Comparison of ENCODE assay signal across 19 cellular contexts in genomic region chr13:30610311-30610710, GRCh38. TPM values are rescaled to one million over a fixed set of nuclear protein-coding genes. Genes with fewer than 3 reads are reported as not detected.
DNase-seq lines count a peak whose midpoint lies in the region; ATAC-seq and TF ChIP-seq lines count a peak whose summit lies in the region.
"Had no signal": no experiment of that assay in that cellular context is flagged by ENCODE, and none has a peak within 500 bp of the region (broad histone marks: within the 10 kb centered on the region; RNA-seq: fewer than 3 reads in every experiment).

No MANE protein-coding gene starts in this region.

- peaks cover 30% of the 10 kb centered on the region for H3K4me1 Mint-ChIP-seq in activated naive CD8-positive, alpha-beta T cell treated with anti-CD3 and anti-CD28 coated beads for 36 hours
- peaks cover 28% of the 10 kb centered on the region for H3K4me1 Mint-ChIP-seq in activated naive CD8-positive, alpha-beta T cell treated with anti-CD3 and anti-CD28 coated beads, Interleukin-2, amount 50 U/mL, for 24 hours
- peaks cover 41% of the 10 kb centered on the region for H3K4me1 Mint-ChIP-seq in stimulated activated memory B cell treated with anti-CD40 and anti-IgM and Interleukin-4, amounts not matched to agents 10 μg/mL and 1 μg/mL and 100 μg/mL, for 72 hours

- no peak overlapping the region for H3K27ac ChIP-seq in body of pancreas
- H3K27ac ChIP-seq in testis: no peak overlapping the region
- no peak overlapping the region for H3K27ac ChIP-seq in spleen

- no peaks in the 10 kb centered on the region for H3K27me3 ChIP-seq in body of pancreas
- no peaks in the 10 kb centered on the region for H3K27me3 ChIP-seq in testis
- H3K27me3 ChIP-seq in spleen (replicated peaks in 1 of 7): no peaks in the 10 kb centered on the region

- intact Hi-C loops in body of pancreas (cut with DNase I) (loop anchor here (10.0 kb wide), 1 partner anchor 146 kb away; the partner anchor contains the start of gene HMGB1), testis (cut with DNase I; ENCODE audit: low total_unique reads) (loop anchor here (10.0 kb wide), 1 partner anchor 146 kb away; the partner anchor contains the start of gene HMGB1), spleen (cut with DNase I; ENCODE audit: low total_unique reads) (loop anchor here (10.0 kb wide), 2 partner anchors 64 to 146 kb away; partner anchors contain the start of gene HMGB1)

- H3K27me3 Mint-ChIP-seq in activated naive CD8-positive, alpha-beta T cell treated with anti-CD3 and anti-CD28 coated beads for 36 hours: no peaks in the 10 kb centered on the region
- no peaks in the 10 kb centered on the region for H3K27me3 Mint-ChIP-seq in activated naive CD8-positive, alpha-beta T cell treated with anti-CD3 and anti-CD28 coated beads, Interleukin-2, amount 50 U/mL, for 24 hours
- H3K27me3 Mint-ChIP-seq in stimulated activated memory B cell treated with anti-CD40 and anti-IgM and Interleukin-4, amounts not matched to agents 10 μg/mL and 1 μg/mL and 100 μg/mL, for 72 hours: no peaks in the 10 kb centered on the region
- H3K27me3 Mint-ChIP-seq: CD8-positive, alpha-beta memory T cell had no signal

- TF ChIP-seq POLR2A in body of pancreas (IDR thresholded peaks at IDR 0.05): no peak
- TF ChIP-seq POLR2A in testis (IDR thresholded peaks at IDR 0.05): no peak
- TF ChIP-seq POLR2A in spleen (IDR thresholded peaks at IDR 0.05): no peak

- no peak for DNase-seq in activated naive CD8-positive, alpha-beta T cell treated with anti-CD3 and anti-CD28 coated beads for 36 hours
- DNase-seq in activated naive CD8-positive, alpha-beta T cell treated with anti-CD3 and anti-CD28 coated beads, Interleukin-2, amount 50 U/mL, for 24 hours: no peak
- DNase-seq in NCI-H69 (lab: John Stamatoyannopoulos, UW): peak; percentile 13
- DNase-seq in body of pancreas: peak in 1 of 4 donors; percentile 33
- no peak for DNase-seq in testis
- DNase-seq in NCI-H526 treated with DMSO at 0.1 percent for 48 hours (lab: John Stamatoyannopoulos, UW): no peak
- DNase-seq in spleen: no peak
- DNase-seq: 8988T; CD8-positive, alpha-beta memory T cell; DND-41; KBM-7; NCI-H1048; NCI-H1436 treated with DMSO at 0.1 percent for 48 hours; NCI-H2029 treated with DMSO at 0.1 percent for 48 hours; NCI-H2171 treated with DMSO at 0.1 percent for 48 hours; NCI-H82 had no signal

- H3K27ac Mint-ChIP-seq in activated naive CD8-positive, alpha-beta T cell treated with anti-CD3 and anti-CD28 coated beads for 36 hours: peak overlapping the region; percentile 63
- H3K27ac Mint-ChIP-seq in activated naive CD8-positive, alpha-beta T cell treated with anti-CD3 and anti-CD28 coated beads, Interleukin-2, amount 50 U/mL, for 24 hours: no peak overlapping the region
- H3K27ac Mint-ChIP-seq in stimulated activated memory B cell treated with anti-CD40 and anti-IgM and Interleukin-4, amounts not matched to agents 10 μg/mL and 1 μg/mL and 100 μg/mL, for 72 hours: peak overlapping the region; percentile 29

- H3K4me3 ChIP-seq in body of pancreas (no peak overlapping the region), testis (no peak overlapping the region), spleen (no peak overlapping the region)

- ATAC-seq in activated naive CD8-positive, alpha-beta T cell treated with anti-CD3 and anti-CD28 coated beads, Interleukin-2, amount 50 U/mL, for 24 hours: no peak
- peak; percentile 58 for ATAC-seq in body of pancreas
- ATAC-seq in stimulated activated memory B cell treated with anti-CD40 and anti-IgM and Interleukin-4, amounts not matched to agents 10 μg/mL and 1 μg/mL and 100 μg/mL, for 72 hours: no peak
- ATAC-seq: HCT116, Panc1 had no signal

- no peak for TF ChIP-seq CTCF in body of pancreas (IDR thresholded peaks at IDR 0.05)
- no peak for TF ChIP-seq CTCF in testis (IDR thresholded peaks at IDR 0.05)
- TF ChIP-seq CTCF in spleen (IDR thresholded peaks at IDR 0.05 in 8 of 11, conservative IDR thresholded peaks at IDR 0.05 in 3 of 11): no peak

- no peak overlapping the region for H3K4me3 Mint-ChIP-seq in activated naive CD8-positive, alpha-beta T cell treated with anti-CD3 and anti-CD28 coated beads for 36 hours
- no peak overlapping the region for H3K4me3 Mint-ChIP-seq in activated naive CD8-positive, alpha-beta T cell treated with anti-CD3 and anti-CD28 coated beads, Interleukin-2, amount 50 U/mL, for 24 hours
- no peak overlapping the region for H3K4me3 Mint-ChIP-seq in stimulated activated memory B cell treated with anti-CD40 and anti-IgM and Interleukin-4, amounts not matched to agents 10 μg/mL and 1 μg/mL and 100 μg/mL, for 72 hours

- H3K36me3 Mint-ChIP-seq in activated naive CD8-positive, alpha-beta T cell treated with anti-CD3 and anti-CD28 coated beads for 36 hours: peaks cover 14% of the 10 kb centered on the region
- peaks cover 7% of the 10 kb centered on the region for H3K36me3 Mint-ChIP-seq in activated naive CD8-positive, alpha-beta T cell treated with anti-CD3 and anti-CD28 coated beads, Interleukin-2, amount 50 U/mL, for 24 hours (ENCODE audit: low read depth)
- peaks cover 5% of the 10 kb centered on the region for H3K36me3 Mint-ChIP-seq in stimulated activated memory B cell treated with anti-CD40 and anti-IgM and Interleukin-4, amounts not matched to agents 10 μg/mL and 1 μg/mL and 100 μg/mL, for 72 hours

- H3K36me3 ChIP-seq in body of pancreas (replicated peaks in 1 of 2; ENCODE audit: insufficient read depth in 1 of 2, low read depth in 2 of 2) (no peaks in the 10 kb centered on the region), testis (ENCODE audit: low read depth, missing control alignments) (no peaks in the 10 kb centered on the region), spleen (no peaks in the 10 kb centered on the region)

- H3K9me3 ChIP-seq in body of pancreas: no peaks in the 10 kb centered on the region
- no peaks in the 10 kb centered on the region for H3K9me3 ChIP-seq in testis
- H3K9me3 ChIP-seq in spleen: no peaks in the 10 kb centered on the region

- H3K9me3 Mint-ChIP-seq in activated naive CD8-positive, alpha-beta T cell treated with anti-CD3 and anti-CD28 coated beads for 36 hours: no peaks in the 10 kb centered on the region
- no peaks in the 10 kb centered on the region for H3K9me3 Mint-ChIP-seq in activated naive CD8-positive, alpha-beta T cell treated with anti-CD3 and anti-CD28 coated beads, Interleukin-2, amount 50 U/mL, for 24 hours
- H3K9me3 Mint-ChIP-seq in stimulated activated memory B cell treated with anti-CD40 and anti-IgM and Interleukin-4, amounts not matched to agents 10 μg/mL and 1 μg/mL and 100 μg/mL, for 72 hours: no peaks in the 10 kb centered on the region
- H3K9me3 Mint-ChIP-seq: CD8-positive, alpha-beta memory T cell had no signal

- peaks cover 5% of the 10 kb centered on the region for H3K4me1 ChIP-seq in body of pancreas
- H3K4me1 ChIP-seq in testis: peaks cover 2% of the 10 kb centered on the region
- H3K4me1 ChIP-seq in spleen: peaks cover 14 to 79% (median 27%) of the 10 kb centered on the region in 6 donors

RNA-seq across cellular contexts. Expression of gene USPL1, which starts 7.4 kb away (rescaled TPM):
- total RNA-seq in activated naive CD8-positive, alpha-beta T cell treated with anti-CD3 and anti-CD28 coated beads for 36 hours: 10 to 100 TPM; 13.6 to 15.3 TPM
- total RNA-seq in body of pancreas (10 to 100 TPM; 10.9 to 14.5 TPM), testis (10 to 100 TPM; 36.0 to 52.0 TPM), spleen (10 to 100 TPM; 21.0 to 42.2 (median 27.9) TPM)
- polyA plus RNA-seq in testis (ENCODE audit: insufficient read depth, low read depth, low replicate concordance) (36.4 TPM), spleen (10 to 100 TPM; 11.7 to 15.2 (median 15.1) TPM)
